Comparison of ENCODE assay signal across 1 cellular context in genomic region chr14:61122862-61123261, GRCh38.
TF ChIP-seq lines count a peak whose summit lies in the region.

No MANE protein-coding gene starts in this region.

TF ChIP-seq in H1, 55 proteins besides CTCF, POLR2A, EP300 and RAD21 (continued from another document):
- TF ChIP-seq CHD7 (IDR thresholded peaks at IDR 0.05; ENCODE audit: insufficient replicate concordance, low read length) (no peak), USF2 (IDR thresholded peaks at IDR 0.05; ENCODE audit: low read length) (no peak), RBBP5 (IDR thresholded peaks at IDR 0.05; ENCODE audit: borderline replicate concordance, low read depth, low read length) (no peak), PHF8 (conservative IDR thresholded peaks at IDR 0.05; ENCODE audit: low read depth, low read length) (no peak), ZNF274 (IDR thresholded peaks at IDR 0.05; ENCODE audit: borderline replicate concordance, extremely low read depth, low read length) (no peak), KDM4A (IDR thresholded peaks at IDR 0.05; ENCODE audit: low read depth, low read length, severe bottlenecking) (no peak), BACH1 (IDR thresholded peaks at IDR 0.05; ENCODE audit: low read length) (no peak), ATF3 (IDR thresholded peaks at IDR 0.05; ENCODE audit: insufficient read depth, low read depth, low read length) (no peak), POU5F1 (IDR thresholded peaks at IDR 0.05; ENCODE audit: low read depth, low read length) (no peak), KDM5A (IDR thresholded peaks at IDR 0.05; ENCODE audit: low read length) (no peak), SRF (IDR thresholded peaks at IDR 0.05; ENCODE audit: low read depth, low read length) (no peak), ASH2L (IDR thresholded peaks at IDR 0.05; ENCODE audit: low read length) (no peak), SAP30 (IDR thresholded peaks at IDR 0.05; ENCODE audit: insufficient read depth, insufficient replicate concordance, low read length) (no peak), CTBP2 (IDR thresholded peaks at IDR 0.05; ENCODE audit: borderline replicate concordance, insufficient read depth, insufficient read length, low read length) (no peak), RNF2 (IDR thresholded peaks at IDR 0.05; ENCODE audit: borderline replicate concordance, low read depth, low read length, missing control alignments, poor library complexity, severe bottlenecking) (no peak), MAFK (IDR thresholded peaks at IDR 0.05; ENCODE audit: low read depth, low read length) (no peak), GABPA (IDR thresholded peaks at IDR 0.05; ENCODE audit: borderline replicate concordance, insufficient read depth, low read length) (no peak), CHD2 (IDR thresholded peaks at IDR 0.05; ENCODE audit: low read length) (no peak)
TF ChIP-seq in H1: peak in this region for 0.
